ENCODE assay signal across 8 cellular contexts in genomic region chr12:2890388-2891239, GRCh38. TPM values are rescaled to one million over a fixed set of nuclear protein-coding genes. Genes with fewer than 3 reads are reported as not detected.
A peak's percentile ranks its signal among the peaks of the same experiment; 100 is the strongest.
DNase-seq lines count a peak whose midpoint lies in the region; ATAC-seq and TF ChIP-seq lines count a peak whose summit lies in the region.

Gene TULP3, plus strand, starts transcription at chr12:2890891. Its CDS starts 57 bp downstream, at chr12:2890948.

- H3K4me1 ChIP-seq in smooth muscle cell (ENCODE audit: low read depth), result peaks cover 19% of the 10 kb centered on the region

- peaks cover 38% of the 10 kb centered on the region for H3K79me2 ChIP-seq in smooth muscle cell (ENCODE audit: low read depth)

- no peaks in the 10 kb centered on the region for H3K27me3 ChIP-seq in smooth muscle cell (ENCODE audit: low read depth)

- peak within 1 kb of the TSS; percentile 86 for H3K9ac ChIP-seq in smooth muscle cell (ENCODE audit: low read depth)

- H3K36me3 ChIP-seq in smooth muscle cell (ENCODE audit: low read depth), result no peaks in the 10 kb centered on the region

- in situ Hi-C loops in ACHN (cut with HindIII; ENCODE audit: low pct_ligation_motif_present, low pct_unique_long_range_greater_than_20kb, low sequenced_read_pairs), result no loop called here

- H2AFZ ChIP-seq in smooth muscle cell (ENCODE audit: low read depth), result peak within 1 kb of the TSS; percentile 87

- no peaks in the 10 kb centered on the region for H3K9me3 ChIP-seq in smooth muscle cell (replicated peaks; ENCODE audit: low read depth)

- 2% methylated on average over 71 of the region's 83 CpGs for WGBS in smooth muscle cell (ENCODE audit: low lambda C conversion rate)

- peaks cover 4% of the 10 kb centered on the region for H3F3A ChIP-seq in smooth muscle cell (ENCODE audit: low read depth)

- peak within 1 kb of the TSS; percentile 85 for H3K27ac ChIP-seq in smooth muscle cell (ENCODE audit: low read depth)

- DNase-seq in ACHN, result peak; percentile 100
- DNase-seq in NCI-H2196 (lab: John Stamatoyannopoulos, UW; ENCODE audit: unreplicated experiment), result peak; percentile 86
- DNase-seq in cardiac fibroblast (ENCODE audit: low read depth in 2 of 2), result peak; percentile 98
- DNase-seq in iPS-NIHi7 (ENCODE audit: extremely low spot score), result peak; percentile 97
- DNase-seq in smooth muscle cell (lab: John Stamatoyannopoulos, UW; ENCODE audit: unreplicated experiment), result peak; percentile 96

- H3K4me3 ChIP-seq in WI38 (ENCODE audit: low read depth, low read length) (peak within 1 kb of the TSS; percentile 93), cardiac fibroblast (replicated peaks in 1 of 2; ENCODE audit: low read depth in 2 of 2, low read length in 2 of 2) (peak within 1 kb of the TSS; percentile 95 to 97), smooth muscle cell (peak within 1 kb of the TSS; percentile 74)

- peaks cover 40% of the 10 kb centered on the region for H4K20me1 ChIP-seq in smooth muscle cell (ENCODE audit: low read depth)

- ATAC-seq in GM18868 (IDR thresholded peaks at IDR 0.05; ENCODE audit: unreplicated experiment) (peak; percentile 97), HG03108 (IDR thresholded peaks at IDR 0.05; ENCODE audit: unreplicated experiment) (peak; percentile 97)

- H3K4me2 ChIP-seq in smooth muscle cell, result peak within 1 kb of the TSS; percentile 83

- TF ChIP-seq CTCF in WI38 (IDR thresholded peaks at IDR 0.05; ENCODE audit: low read depth, low read length) (no peak; the same call in 1 of the 2 replicates), cardiac fibroblast (IDR thresholded peaks at IDR 0.05; ENCODE audit: low read depth, low read length) (no peak), smooth muscle cell (IDR thresholded peaks at IDR 0.05; ENCODE audit: borderline replicate concordance, insufficient read depth, poor library complexity, severe bottlenecking) (no peak)

RNA-seq across cellular contexts. Expression of gene TULP3, which starts in this region (rescaled TPM):
- total RNA-seq in smooth muscle cell, result 39.4 and 40.6 TPM in 2 replicates
- 33.7 and 40.0 TPM in 2 replicates for polyA plus RNA-seq in smooth muscle cell

Comparison
In these comparisons a context has a peak if more than half of its experiments do, and no peak if none do; other contexts are left out.
1. Peak in every context shown above with its lines: DNase-seq, ATAC-seq, H3K4me3 ChIP-seq and H3K27ac ChIP-seq.